8 cellular contexts compared by ENCODE assay signal in the genomic region with DNA sequence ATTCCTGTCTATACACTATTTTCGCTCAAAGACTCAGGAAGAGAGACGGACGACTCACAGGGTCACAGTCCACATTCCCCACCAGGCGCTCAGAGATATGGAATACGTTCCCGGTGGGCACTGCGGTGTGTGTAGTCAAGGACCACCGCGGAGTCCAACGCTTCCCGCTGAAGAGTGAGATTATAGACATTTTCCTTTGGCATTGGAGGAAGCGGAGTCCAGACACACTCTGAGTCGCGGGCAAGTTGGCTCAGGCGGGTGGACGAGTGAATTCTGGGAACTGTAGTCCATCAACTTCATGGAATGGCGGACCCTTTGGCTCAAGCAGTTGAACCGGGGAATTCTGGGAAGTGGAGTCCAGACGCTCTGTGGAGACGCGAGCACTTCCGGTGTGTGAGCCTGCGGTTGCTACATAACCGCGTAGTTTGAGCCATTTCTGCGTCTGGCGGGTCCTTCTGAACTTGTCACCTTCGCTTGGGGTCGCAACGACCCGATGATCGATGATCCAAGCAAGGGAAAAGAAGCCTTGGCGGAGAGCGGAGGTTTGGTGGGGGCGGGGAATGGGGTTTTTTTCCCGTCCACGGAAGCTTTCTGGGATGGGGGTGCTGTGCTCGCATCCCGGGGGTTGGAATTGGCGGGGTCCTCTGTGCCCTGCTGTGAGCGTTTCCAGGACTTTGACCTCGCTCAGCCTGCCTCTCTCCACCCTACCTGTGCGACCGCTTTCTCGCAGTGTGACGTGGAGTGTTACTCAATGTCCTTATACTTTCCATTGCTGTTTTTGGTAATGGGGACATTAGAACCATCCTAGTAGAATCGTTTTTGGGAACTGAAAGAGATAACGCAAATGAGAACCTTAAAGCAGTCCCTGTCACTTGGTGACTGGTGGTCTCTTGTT. TPM values are rescaled to one million over a fixed set of nuclear protein-coding genes. Genes with fewer than 3 reads are reported as not detected.
A peak's percentile ranks its signal among the peaks of the same experiment; 100 is the strongest.
DNase-seq lines count a peak whose midpoint lies in the region; ATAC-seq and TF ChIP-seq lines count a peak whose summit lies in the region.

Gene ZNF230 (plus strand): TSS at position 392 of the 895 bp plus-strand sequence. CDS start 4,122 bp downstream, outside the sequence.

- TF ChIP-seq CTCF in LNCaP clone FGC (IDR thresholded peaks at IDR 0.05; ENCODE audit: control insufficient read depth, extremely low read depth, insufficient read depth), result no peak
- no peak for TF ChIP-seq CTCF in RWPE2 (IDR thresholded peaks at IDR 0.05; ENCODE audit: poor library complexity, severe bottlenecking)
- no peak for TF ChIP-seq CTCF in nephron progenitor cell (IDR thresholded peaks at IDR 0.05)

- H3K27ac Mint-ChIP-seq in nephron progenitor cell, result peak within 1 kb of the TSS; percentile 94
- peak within 1 kb of the TSS; percentile 96 for H3K27ac Mint-ChIP-seq in stimulated activated naive CD8-positive, alpha-beta T cell treated with anti-CD3 and anti-CD28 coated beads, Interleukin-15, Interleukin-2, amounts not matched to agents 100 ng/mL and 50 ng/mL, for 24 hours

- peak within 1 kb of the TSS; percentile 96 for H3K4me3 Mint-ChIP-seq in nephron progenitor cell
- peak within 1 kb of the TSS; percentile 98 for H3K4me3 Mint-ChIP-seq in stimulated activated naive CD8-positive, alpha-beta T cell treated with anti-CD3 and anti-CD28 coated beads, Interleukin-15, Interleukin-2, amounts not matched to agents 100 ng/mL and 50 ng/mL, for 24 hours

- DNase-seq in ELR (ENCODE audit: low read depth) (peak; percentile 96), H4 (ENCODE audit: low spot score) (peak; percentile 88), LNCaP clone FGC (ENCODE audit: low read depth) (peak; percentile 72), RWPE2 (ENCODE audit: low spot score) (peak; percentile 89), fibroblast of the conjunctiva (ENCODE audit: low read depth) (peak; percentile 90), nephron progenitor cell (peak; percentile 80)
- peak; percentile 92 for DNase-seq in activated effector memory CD4-positive, alpha-beta T cell treated with anti-CD3 and anti-CD28 coated beads, Interleukin-2, amount 50 U/mL, for 16 hours

- H3K27ac ChIP-seq in RWPE2 (ENCODE audit: poor library complexity, severe bottlenecking), result peak within 1 kb of the TSS; percentile 5

- H3K36me3 ChIP-seq in RWPE2 (ENCODE audit: low read depth), result peaks cover 18% of the 10 kb centered on the region

- ATAC-seq in RWPE2 (ENCODE audit: low read depth), result peak; percentile 98

- H3K27me3 ChIP-seq in RWPE2 (ENCODE audit: insufficient read depth, poor library complexity, severe bottlenecking), result no peaks in the 10 kb centered on the region

- peaks cover 15% of the 10 kb centered on the region for H3K27me3 Mint-ChIP-seq in nephron progenitor cell (ENCODE audit: low read depth, poor library complexity)
- H3K27me3 Mint-ChIP-seq in stimulated activated naive CD8-positive, alpha-beta T cell treated with anti-CD3 and anti-CD28 coated beads, Interleukin-15, Interleukin-2, amounts not matched to agents 100 ng/mL and 50 ng/mL, for 24 hours, result no peaks in the 10 kb centered on the region

- peak within 1 kb of the TSS; percentile 77 for H3K4me3 ChIP-seq in LNCaP clone FGC (ENCODE audit: low read depth, low read length)
- H3K4me3 ChIP-seq in RWPE2 (ENCODE audit: severe bottlenecking), result peak within 1 kb of the TSS; percentile 62

- no peaks in the 10 kb centered on the region for H3K4me1 ChIP-seq in RWPE2 (ENCODE audit: insufficient read depth, poor library complexity, severe bottlenecking)

- peaks cover 5% of the 10 kb centered on the region for H3K9me3 ChIP-seq in RWPE2 (ENCODE audit: severe bottlenecking)

- H3K4me1 Mint-ChIP-seq in nephron progenitor cell, result peaks cover 20% of the 10 kb centered on the region
- peaks cover 25% of the 10 kb centered on the region for H3K4me1 Mint-ChIP-seq in stimulated activated naive CD8-positive, alpha-beta T cell treated with anti-CD3 and anti-CD28 coated beads, Interleukin-15, Interleukin-2, amounts not matched to agents 100 ng/mL and 50 ng/mL, for 24 hours (ENCODE audit: low read depth)

- H3K9me3 Mint-ChIP-seq in nephron progenitor cell, result peaks cover 55% of the 10 kb centered on the region
- H3K9me3 Mint-ChIP-seq in stimulated activated naive CD8-positive, alpha-beta T cell treated with anti-CD3 and anti-CD28 coated beads, Interleukin-15, Interleukin-2, amounts not matched to agents 100 ng/mL and 50 ng/mL, for 24 hours, result peaks cover 43% of the 10 kb centered on the region

- H3K36me3 Mint-ChIP-seq in nephron progenitor cell (ENCODE audit: low read depth), result peaks cover 36% of the 10 kb centered on the region
- H3K36me3 Mint-ChIP-seq in stimulated activated naive CD8-positive, alpha-beta T cell treated with anti-CD3 and anti-CD28 coated beads, Interleukin-15, Interleukin-2, amounts not matched to agents 100 ng/mL and 50 ng/mL, for 24 hours (ENCODE audit: low read depth), result peaks cover 33% of the 10 kb centered on the region

RNA-seq across cellular contexts. Expression of gene ZNF230, which starts in this region (rescaled TPM):
- total RNA-seq in H4 (2014; rRNA removed; shearing (Covaris generic)), result 2.0 and 7.8 TPM in 2 replicates

Comparison
In these comparisons a context has a peak if more than half of its experiments do, and no peak if none do; other contexts are left out.
1. Peak in every context shown above with its lines: DNase-seq, ATAC-seq, H3K4me3 ChIP-seq and H3K27ac ChIP-seq.